19 cellular contexts compared by ENCODE assay signal in genomic region chr18:32438173-32438572, GRCh38. TPM values are rescaled to one million over a fixed set of nuclear protein-coding genes. Genes with fewer than 3 reads are reported as not detected.
DNase-seq lines count a peak whose midpoint lies in the region; ATAC-seq and TF ChIP-seq lines count a peak whose summit lies in the region.
"Had no signal": no experiment of that assay in that cellular context is flagged by ENCODE, and none has a peak within 500 bp of the region (broad histone marks: within the 10 kb centered on the region; RNA-seq: fewer than 3 reads in every experiment).

No MANE protein-coding gene starts in this region.

- H3K27me3 Mint-ChIP-seq in glutamatergic neuron (ENCODE audit: unreplicated experiment) (peaks cover 3% of the 10 kb centered on the region), nephron (ENCODE audit: low read depth) (peaks cover 4% of the 10 kb centered on the region)

- peaks cover 45% of the 10 kb centered on the region for H3K4me1 Mint-ChIP-seq in glutamatergic neuron (ENCODE audit: low read depth, unreplicated experiment)
- H3K4me1 Mint-ChIP-seq in nephron: peaks cover 50% of the 10 kb centered on the region
- H3K4me1 Mint-ChIP-seq: CD8-positive, alpha-beta memory T cell; stimulated activated naive CD8-positive, alpha-beta T cell treated with anti-CD3 and anti-CD28 coated beads, Interleukin-15, amount 100 ng/mL, for 72 hours; T-helper 17 cell had no signal

- H3K27ac Mint-ChIP-seq in glutamatergic neuron (ENCODE audit: unreplicated experiment): peak overlapping the region; percentile 86
- H3K27ac Mint-ChIP-seq in nephron: peak overlapping the region; percentile 24 to 73 (median 26)
- H3K27ac Mint-ChIP-seq: activated CD8-positive, alpha-beta T cell treated with anti-CD3 and anti-CD28 coated beads, Interleukin-2, amount 10 ng/mL, durations not matched to agents 7 days and 5 days; CD8-positive, alpha-beta memory T cell; stimulated activated naive CD8-positive, alpha-beta T cell treated with anti-CD3 and anti-CD28 coated beads, Interleukin-15, amount 100 ng/mL, for 72 hours; T-helper 17 cell had no signal

- H3K9me3 Mint-ChIP-seq in glutamatergic neuron (ENCODE audit: unreplicated experiment) (peaks cover 10% of the 10 kb centered on the region), nephron (peaks cover under 1% of the 10 kb centered on the region)
- H3K9me3 Mint-ChIP-seq: stimulated activated naive CD8-positive, alpha-beta T cell treated with anti-CD3 and anti-CD28 coated beads, Interleukin-15, amount 100 ng/mL, for 72 hours had no signal

- no peak for TF ChIP-seq CTCF in glutamatergic neuron (IDR thresholded peaks at IDR 0.05; ENCODE audit: partially characterized antibody, unreplicated experiment)
- TF ChIP-seq CTCF in nephron (IDR thresholded peaks at IDR 0.05; ENCODE audit: unreplicated experiment in 3 of 3): no peak

- H3K36me3 Mint-ChIP-seq in glutamatergic neuron (ENCODE audit: unreplicated experiment): no peaks in the 10 kb centered on the region
- H3K36me3 Mint-ChIP-seq in nephron (ENCODE audit: low read depth): peaks cover under 1% of the 10 kb centered on the region
- H3K36me3 Mint-ChIP-seq: CD8-positive, alpha-beta memory T cell had no signal

- ATAC-seq in HG03135 (IDR thresholded peaks at IDR 0.05; ENCODE audit: unreplicated experiment): no peak
- ATAC-seq: activated CD8-positive, alpha-beta T cell treated with anti-CD3 and anti-CD28 coated beads, Interleukin-2, amount 10 ng/mL, durations not matched to agents 7 days and 5 days; HCT116; stimulated activated naive CD8-positive, alpha-beta T cell treated with anti-CD3 and anti-CD28 coated beads, Interleukin-15, amount 100 ng/mL, for 72 hours; T-helper 17 cell had no signal

- H3K4me3 Mint-ChIP-seq in glutamatergic neuron (ENCODE audit: unreplicated experiment) (peak overlapping the region; percentile 24), nephron (no peak overlapping the region)
- H3K4me3 Mint-ChIP-seq: activated CD8-positive, alpha-beta T cell treated with anti-CD3 and anti-CD28 coated beads, Interleukin-2, amount 10 ng/mL, durations not matched to agents 7 days and 5 days; CD8-positive, alpha-beta memory T cell; stimulated activated naive CD8-positive, alpha-beta T cell treated with anti-CD3 and anti-CD28 coated beads, Interleukin-15, amount 100 ng/mL, for 72 hours; T-helper 17 cell had no signal

- DNase-seq in D341Med (ENCODE audit: low spot score) (peak; percentile 68), NCI-H2171 treated with DMSO at 0.1 percent for 48 hours (lab: John Stamatoyannopoulos, UW) (peak; percentile 77), glutamatergic neuron (peak; percentile 73), T1000 (lab: John Stamatoyannopoulos, UW) (no peak), T-helper 9 cell (no peak), activated T-cell treated with anti-CD3 and anti-CD28 coated beads for 4 hours (no peak)
- DNase-seq: activated CD4-positive, CD25-positive, alpha-beta regulatory T cell; activated CD8-positive, alpha-beta T cell treated with anti-CD3 and anti-CD28 coated beads, Interleukin-2, amount 10 ng/mL, durations not matched to agents 7 days and 5 days; activated naive CD4-positive, alpha-beta T cell treated with anti-CD3 and anti-CD28 coated beads, Interleukin-2, amount 50 U/mL, for 16 hours; activated T-cell treated with anti-CD3 and anti-CD28 coated beads, Interleukin-2, amount 50 U/mL, for 48 hours; CD8-positive, alpha-beta memory T cell; midbrain; NCI-H1048; stimulated activated CD4-positive, alpha-beta T cell treated with anti-CD3 and anti-CD28 coated beads, Interleukin-1b, Interleukin-23, amount 100 ng/mL, for 48 hours; stimulated activated naive CD8-positive, alpha-beta T cell treated with anti-CD3 and anti-CD28 coated beads, Interleukin-15, amount 100 ng/mL, for 72 hours; T-helper 17 cell had no signal

RNA-seq across cellular contexts. Expression of gene GAREM1, which starts 32.5 kb away (rescaled TPM):
- total RNA-seq in glutamatergic neuron (ENCODE audit: unreplicated experiment): 8.7 TPM
- total RNA-seq: activated CD8-positive, alpha-beta T cell treated with anti-CD3 and anti-CD28 coated beads, Interleukin-2, amount 10 ng/mL, durations not matched to agents 7 days and 5 days; CD8-positive, alpha-beta memory T cell had no signal

Comparison
In these comparisons a context has a peak if more than half of its experiments do, and no peak if none do; other contexts are left out.
1. DNase-seq: peak in D341Med (single experiment), NCI-H2171 treated with DMSO at 0.1 percent for 48 hours (single experiment) and glutamatergic neuron (single experiment); none in T1000 (single experiment), T-helper 9 cell (single experiment) and activated T-cell treated with anti-CD3 and anti-CD28 coated beads for 4 hours (single experiment).